Comparison of ENCODE assay signal across 2 cellular contexts in genomic region chr19:48603001-48603400, GRCh38.
TF ChIP-seq lines count a peak whose summit lies in the region.

No MANE protein-coding gene starts in this region.

TF ChIP-seq in A549, 52 proteins besides CTCF, POLR2A, EP300 and RAD21:
- no peak for TF ChIP-seq EHF (CRISPR knock-in tag; IDR thresholded peaks at IDR 0.05)

TF ChIP-seq in H1, 55 proteins besides CTCF, POLR2A, EP300 and RAD21:
- TF ChIP-seq KDM4A (IDR thresholded peaks at IDR 0.05; ENCODE audit: low read depth, low read length, severe bottlenecking) (no peak), CBX5 (IDR thresholded peaks at IDR 0.05; ENCODE audit: low read depth, low read length) (no peak), MAX (IDR thresholded peaks at IDR 0.05) (no peak), SIRT6 (IDR thresholded peaks at IDR 0.05; ENCODE audit: low read length) (no peak), CREB1 (IDR thresholded peaks at IDR 0.05) (no peak), BRCA1 (IDR thresholded peaks at IDR 0.05; ENCODE audit: low read depth, low read length) (no peak), KDM1A (IDR thresholded peaks at IDR 0.05; ENCODE audit: borderline replicate concordance, low read length) (no peak), NANOG (IDR thresholded peaks at IDR 0.05; ENCODE audit: insufficient read depth, low read depth, low read length, poor library complexity, severe bottlenecking) (no peak), FOSL1 (IDR thresholded peaks at IDR 0.05; ENCODE audit: insufficient read depth, low read depth, low read length) (no peak), EGR1 (IDR thresholded peaks at IDR 0.05; ENCODE audit: borderline replicate concordance, low read depth, low read length) (no peak), JUN (IDR thresholded peaks at IDR 0.05; ENCODE audit: low read depth, low read length) (no peak)
